15 cellular contexts compared by ENCODE assay signal in genomic region chr10:84590794-84591193, GRCh38.
A peak's percentile ranks its signal among the peaks of the same experiment; 100 is the strongest.
DNase-seq lines count a peak whose midpoint lies in the region; ATAC-seq and TF ChIP-seq lines count a peak whose summit lies in the region.
"Had no signal": no experiment of that assay in that cellular context is flagged by ENCODE, and none has a peak within 500 bp of the region (broad histone marks: within the 10 kb centered on the region; RNA-seq: fewer than 3 reads in every experiment).

No MANE protein-coding gene starts in this region.

- no peak overlapping the region for H3K9ac ChIP-seq in neuronal stem cell (ENCODE audit: low read depth, low read length, poor library complexity)

- H3K4me2 ChIP-seq in neuronal stem cell (ENCODE audit: insufficient read depth, low read length, poor library complexity, severe bottlenecking), result no peak overlapping the region
- H3K4me2 ChIP-seq: PC-9 had no signal

- no peak overlapping the region for H2BK15ac ChIP-seq in neuronal stem cell (ENCODE audit: low read length)

- H3K36me3 ChIP-seq in neuronal stem cell (replicated peaks in 1 of 2; ENCODE audit: control insufficient read depth in 2 of 2, insufficient read depth in 2 of 2, low read length in 2 of 2) (no peaks in the 10 kb centered on the region), ovary (no peaks in the 10 kb centered on the region)

- H3K4ac ChIP-seq in neuronal stem cell (ENCODE audit: low read length), result no peak overlapping the region

- peak overlapping the region; percentile 23 for H3K18ac ChIP-seq in neuronal stem cell (ENCODE audit: low read length)

- H2BK12ac ChIP-seq in neuronal stem cell (ENCODE audit: low read length), result no peak overlapping the region

- no peak for TF ChIP-seq POLR2A in ovary (IDR thresholded peaks at IDR 0.05)

- no peak overlapping the region for H2BK5ac ChIP-seq in neuronal stem cell (ENCODE audit: low read length)

- WGBS in neuronal stem cell (ENCODE audit: extremely low coverage in 2 of 2, insufficient read length in 2 of 2, insufficient replicate concordance in 1 of 2), 2 donors, result no CpG with 5 or more reads among the region's 7 CpGs
- WGBS in ovary, 3 donors, result 32 to 51% (median 40%) methylated on average over 7 of the region's 7 CpGs

- no peak overlapping the region for H2AK5ac ChIP-seq in neuronal stem cell (ENCODE audit: low read depth, low read length)

- H3K9me3 ChIP-seq in neuronal stem cell (replicated peaks in 1 of 2; ENCODE audit: control insufficient read depth in 2 of 2, insufficient read depth in 1 of 2, low read depth in 1 of 2, low read length in 2 of 2), result no peaks in the 10 kb centered on the region
- H3K9me3 ChIP-seq in ovary, result no peaks in the 10 kb centered on the region

- H3K14ac ChIP-seq in neuronal stem cell (ENCODE audit: low read length), result no peak overlapping the region

- H2AFZ ChIP-seq in neuronal stem cell (ENCODE audit: low read length), result no peak overlapping the region
- H2AFZ ChIP-seq: PC-9 had no signal

- H3K4me3 ChIP-seq in neuronal stem cell (ENCODE audit: low read length in 2 of 2) (no peak overlapping the region), ovary (no peak overlapping the region)
- H3K4me3 ChIP-seq: PC-9, skin epidermis had no signal

- peak; percentile 84 for DNase-seq in DMS153 treated with DMSO at 0.1 percent for 48 hours (lab: John Stamatoyannopoulos, UW; ENCODE audit: unreplicated experiment)
- DNase-seq in NCI-H2029 (lab: John Stamatoyannopoulos, UW), result peak; percentile 60
- DNase-seq in astrocyte of the hippocampus (ENCODE audit: low read depth, low spot score), result peak; percentile 19
- DNase-seq in neuronal stem cell (ENCODE audit: low spot score), result no peak
- DNase-seq in LoVo (ENCODE audit: low spot score), result no peak
- DNase-seq in ovary, result no peak
- no peak for DNase-seq in HuH-7.5 (ENCODE audit: low spot score)
- DNase-seq: activated CD4-positive, alpha-beta T cell treated with anti-CD3 and anti-CD28 coated beads for 48 hours; effector memory CD8-positive, alpha-beta T cell; MM.1S; NCI-H526 treated with DMSO at 0.1 percent for 48 hours; PC-9; stimulated activated CD4-positive, alpha-beta T cell treated with anti-CD3 and anti-CD28 coated beads, Interleukin-4, amount 100 ng/mL, for 4 hours had no signal

- no peak for ATAC-seq in HG02642 (IDR thresholded peaks at IDR 0.05; ENCODE audit: poor library complexity, unreplicated experiment)
- ATAC-seq: effector memory CD8-positive, alpha-beta T cell had no signal

- no peak overlapping the region for H3K23ac ChIP-seq in neuronal stem cell (ENCODE audit: low read depth, low read length, poor library complexity)

- TF ChIP-seq EP300 in ovary (IDR thresholded peaks at IDR 0.05), result no peak

- no peak for TF ChIP-seq CTCF in ovary (IDR thresholded peaks at IDR 0.05)

- H3K27me3 ChIP-seq in neuronal stem cell (ENCODE audit: control insufficient read depth in 3 of 3, insufficient read depth in 3 of 3, low read depth in 1 of 3, low read length in 3 of 3), result no peaks in the 10 kb centered on the region
- H3K27me3 ChIP-seq in ovary, result no peaks in the 10 kb centered on the region

- H3K4me1 ChIP-seq in neuronal stem cell (ENCODE audit: control insufficient read depth in 2 of 2, insufficient read depth in 1 of 2, low read depth in 1 of 2, low read length in 2 of 2) (peaks cover 0 to 1% of the 10 kb centered on the region in 2 donors), ovary (ENCODE audit: insufficient read depth) (no peaks in the 10 kb centered on the region)

- no peak overlapping the region for H4K91ac ChIP-seq in neuronal stem cell (ENCODE audit: low read depth, low read length, poor library complexity)

- H4K8ac ChIP-seq in neuronal stem cell (ENCODE audit: low read depth, low read length), result no peak overlapping the region

- H3K27ac ChIP-seq in neuronal stem cell (replicated peaks; ENCODE audit: low read length) (no peak overlapping the region), ovary (no peak overlapping the region)
- H3K27ac ChIP-seq: PC-9, skin epidermis had no signal

- intact Hi-C loops in ovary (cut with DNase I), result no loop called here

- H3K79me1 ChIP-seq in neuronal stem cell (ENCODE audit: low read depth, low read length), result no peaks in the 10 kb centered on the region

- no peak overlapping the region for H2BK120ac ChIP-seq in neuronal stem cell (ENCODE audit: low read depth, low read length)

Comparison
In these comparisons a context has a peak if more than half of its experiments do, and no peak if none do; other contexts are left out.
1. DNase-seq: peak in DMS153 treated with DMSO at 0.1 percent for 48 hours (single experiment), NCI-H2029 (single experiment) and astrocyte of the hippocampus (single experiment); none in neuronal stem cell (single experiment), LoVo (single experiment), ovary (0 of 5) and HuH-7.5 (single experiment).